20 cellular contexts compared by ENCODE assay signal in the genomic region with DNA sequence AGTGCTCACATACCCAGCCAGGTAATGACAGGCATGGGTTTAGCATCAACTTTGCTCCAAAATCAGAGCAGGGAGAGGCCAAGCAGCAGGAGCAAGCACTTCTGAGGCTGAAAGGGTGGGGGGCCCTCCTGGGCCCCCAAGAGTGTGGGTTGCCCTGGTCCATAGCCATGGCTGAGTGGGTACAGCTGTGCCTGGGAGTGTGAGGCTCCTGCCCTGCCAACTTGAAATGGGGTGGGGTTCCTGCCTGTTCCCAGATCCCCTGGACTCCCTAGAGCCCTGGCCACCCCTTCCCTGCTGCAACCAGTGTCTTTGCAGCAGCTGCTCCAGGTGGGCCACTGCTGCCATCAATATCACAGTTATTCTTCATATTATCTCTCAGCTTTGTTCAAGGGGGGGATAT.
DNase-seq lines count a peak whose midpoint lies in the region; ATAC-seq and TF ChIP-seq lines count a peak whose summit lies in the region.
"Had no signal": no experiment of that assay in that cellular context is flagged by ENCODE, and none has a peak within 500 bp of the region (broad histone marks: within the 10 kb centered on the region; RNA-seq: fewer than 3 reads in every experiment).

No MANE protein-coding gene starts in this region.

- H2AK5ac ChIP-seq in mesenchymal stem cell (ENCODE audit: low read length, severe bottlenecking) = peak overlapping the region; percentile 9

- in situ Hi-C loops in ACHN (cut with HindIII; ENCODE audit: low pct_ligation_motif_present, low pct_unique_long_range_greater_than_20kb, low sequenced_read_pairs) = no loop called here

- H3K9me3 ChIP-seq in mesenchymal stem cell (ENCODE audit: control insufficient read depth, low read length) (no peaks in the 10 kb centered on the region), upper lobe of right lung (no peaks in the 10 kb centered on the region)

- H3K36me3 ChIP-seq in mesenchymal stem cell (ENCODE audit: control insufficient read depth in 1 of 2, insufficient read depth in 2 of 2, low read depth in 1 of 2, low read length in 2 of 2) = no peaks in the 10 kb centered on the region
- no peaks in the 10 kb centered on the region for H3K36me3 ChIP-seq in upper lobe of right lung
- H3K36me3 ChIP-seq: BE2C; BLaER1 treated with 17β-estradiol and CSF1 and Interleukin-3, amounts not matched to agents 10 nM and 100 nM had no signal

- no peak overlapping the region for H3K18ac ChIP-seq in mesenchymal stem cell (ENCODE audit: low read depth in 1 of 2, low read length in 2 of 2)

- H3K4me3 ChIP-seq in mesenchymal stem cell (ENCODE audit: insufficient read depth in 1 of 2, low read depth in 1 of 2, low read length in 2 of 2) = no peak overlapping the region
- no peak overlapping the region for H3K4me3 ChIP-seq in upper lobe of right lung
- H3K4me3 ChIP-seq: BLaER1 treated with 17β-estradiol and CSF1 and Interleukin-3, amounts not matched to agents 10 nM and 100 nM; GM23248 had no signal

- H3K4me2 ChIP-seq in mesenchymal stem cell (ENCODE audit: low read length, poor library complexity, severe bottlenecking) = no peak overlapping the region
- H3K4me2 ChIP-seq: BLaER1 treated with 17β-estradiol and CSF1 and Interleukin-3, amounts not matched to agents 10 nM and 100 nM had no signal

- H3K27ac ChIP-seq in mesenchymal stem cell (ENCODE audit: low read length, poor library complexity, severe bottlenecking) = no peak overlapping the region
- H3K27ac ChIP-seq in upper lobe of right lung = no peak overlapping the region
- H3K27ac ChIP-seq: 22Rv1; BLaER1 treated with 17β-estradiol and CSF1 and Interleukin-3, amounts not matched to agents 10 nM and 100 nM; GM23248 had no signal

- H3K36me3 Mint-ChIP-seq in activated T-helper 1 cell treated with anti-CD3 and anti-CD28 coated beads, Interleukin-12 subunit alpha, Interleukin-12 subunit beta, Interleukin-2, Interleukin-4 antibody, amounts not matched to agents 30 ng/mL and 10 ng/mL and 1 ng/mL, durations not matched to agents 14 hours and 24 hours and 36 hours (ENCODE audit: low read depth) = no peaks in the 10 kb centered on the region
- H3K36me3 Mint-ChIP-seq: CD14-positive monocyte; CD8-positive, alpha-beta memory T cell had no signal

- no peak overlapping the region for H2BK12ac ChIP-seq in mesenchymal stem cell (ENCODE audit: low read length in 2 of 2)

- H3K27me3 Mint-ChIP-seq in stimulated activated naive CD8-positive, alpha-beta T cell treated with anti-CD3 and anti-CD28 coated beads, Interleukin-15, amount 100 ng/mL, for 72 hours = no peaks in the 10 kb centered on the region
- H3K27me3 Mint-ChIP-seq in activated T-helper 1 cell treated with anti-CD3 and anti-CD28 coated beads, Interleukin-12 subunit alpha, Interleukin-12 subunit beta, Interleukin-2, Interleukin-4 antibody, amounts not matched to agents 30 ng/mL and 10 ng/mL and 1 ng/mL, durations not matched to agents 14 hours and 24 hours and 36 hours (ENCODE audit: insufficient read depth) = peaks cover 2% of the 10 kb centered on the region
- H3K27me3 Mint-ChIP-seq: CD4-positive, alpha-beta T cell; CD8-positive, alpha-beta memory T cell had no signal

- H4K91ac ChIP-seq in mesenchymal stem cell (ENCODE audit: low read length) = no peak overlapping the region

- peak; percentile 26 for ATAC-seq in stimulated activated naive CD8-positive, alpha-beta T cell treated with anti-CD3 and anti-CD28 coated beads, Interleukin-15, amount 100 ng/mL, for 72 hours
- ATAC-seq in stimulated activated naive CD8-positive, alpha-beta T cell treated with anti-CD3 and anti-CD28 coated beads, Interleukin-15, Interleukin-2, amounts not matched to agents 100 U/mL and 50 U/mL, for 24 hours = no peak
- peak; percentile 32 for ATAC-seq in sciatic nerve
- peak; percentile 24 for ATAC-seq in upper lobe of right lung

- H3K14ac ChIP-seq in mesenchymal stem cell (ENCODE audit: low read length in 2 of 2) = peak overlapping the region in 1 of 2 experiments; percentile 36

- H2AFZ ChIP-seq in mesenchymal stem cell (ENCODE audit: low read depth, low read length) = no peak overlapping the region

- H2BK120ac ChIP-seq in mesenchymal stem cell (ENCODE audit: low read depth, low read length) = no peak overlapping the region

- no peak for TF ChIP-seq CTCF in upper lobe of right lung (IDR thresholded peaks at IDR 0.05)

- intact Hi-C loops in sciatic nerve (cut with DNase I) (no loop called here), upper lobe of right lung (cut with DNase I) (no loop called here)
- intact Hi-C loops in activated T-helper 1 cell treated with anti-CD3 and anti-CD28 coated beads, Interleukin-12 subunit alpha, Interleukin-12 subunit beta, Interleukin-2, Interleukin-4 antibody, amounts not matched to agents 30 ng/mL and 10 ng/mL and 1 ng/mL, durations not matched to agents 14 hours and 24 hours and 36 hours (cut with micrococcal nuclease) = no loop called here

- H3K4me3 Mint-ChIP-seq in stimulated activated naive CD8-positive, alpha-beta T cell treated with anti-CD3 and anti-CD28 coated beads, Interleukin-15, amount 100 ng/mL, for 72 hours = no peak overlapping the region
- no peak overlapping the region for H3K4me3 Mint-ChIP-seq in activated T-helper 1 cell treated with anti-CD3 and anti-CD28 coated beads, Interleukin-12 subunit alpha, Interleukin-12 subunit beta, Interleukin-2, Interleukin-4 antibody, amounts not matched to agents 30 ng/mL and 10 ng/mL and 1 ng/mL, durations not matched to agents 14 hours and 24 hours and 36 hours
- H3K4me3 Mint-ChIP-seq: CD14-positive monocyte; CD4-positive, alpha-beta T cell; CD8-positive, alpha-beta memory T cell had no signal

- H3K9me3 Mint-ChIP-seq in stimulated activated naive CD8-positive, alpha-beta T cell treated with anti-CD3 and anti-CD28 coated beads, Interleukin-15, amount 100 ng/mL, for 72 hours = no peaks in the 10 kb centered on the region
- no peaks in the 10 kb centered on the region for H3K9me3 Mint-ChIP-seq in activated T-helper 1 cell treated with anti-CD3 and anti-CD28 coated beads, Interleukin-12 subunit alpha, Interleukin-12 subunit beta, Interleukin-2, Interleukin-4 antibody, amounts not matched to agents 30 ng/mL and 10 ng/mL and 1 ng/mL, durations not matched to agents 14 hours and 24 hours and 36 hours
- H3K9me3 Mint-ChIP-seq: CD4-positive, alpha-beta T cell; CD8-positive, alpha-beta memory T cell had no signal

- H3K23ac ChIP-seq in mesenchymal stem cell (ENCODE audit: low read length in 2 of 2) = peak overlapping the region in 1 of 2 experiments; percentile 32

- H2BK5ac ChIP-seq in mesenchymal stem cell (ENCODE audit: low read depth, low read length, poor library complexity, severe bottlenecking) = no peak overlapping the region

- no peaks in the 10 kb centered on the region for H3K79me1 ChIP-seq in mesenchymal stem cell (replicated peaks; ENCODE audit: low read length, poor library complexity, severe bottlenecking)

- H3K9ac ChIP-seq in mesenchymal stem cell (ENCODE audit: low read length) = no peak overlapping the region
- H3K9ac ChIP-seq: BLaER1 treated with 17β-estradiol and CSF1 and Interleukin-3, amounts not matched to agents 10 nM and 100 nM; GM23248 had no signal

- H4K8ac ChIP-seq in mesenchymal stem cell (ENCODE audit: low read length) = no peak overlapping the region

- no peak overlapping the region for H3K27ac Mint-ChIP-seq in stimulated activated naive CD8-positive, alpha-beta T cell treated with anti-CD3 and anti-CD28 coated beads, Interleukin-15, amount 100 ng/mL, for 72 hours
- H3K27ac Mint-ChIP-seq in activated T-helper 1 cell treated with anti-CD3 and anti-CD28 coated beads, Interleukin-12 subunit alpha, Interleukin-12 subunit beta, Interleukin-2, Interleukin-4 antibody, amounts not matched to agents 30 ng/mL and 10 ng/mL and 1 ng/mL, durations not matched to agents 14 hours and 24 hours and 36 hours = no peak overlapping the region
- H3K27ac Mint-ChIP-seq: CD14-positive monocyte; CD4-positive, alpha-beta T cell; CD8-positive, alpha-beta memory T cell had no signal

- H3K4me1 ChIP-seq in mesenchymal stem cell (ENCODE audit: control insufficient read depth, insufficient read depth, low read depth, low read length) (peaks cover 5% of the 10 kb centered on the region), upper lobe of right lung (no peaks in the 10 kb centered on the region)
- H3K4me1 ChIP-seq: BE2C; BLaER1 treated with 17β-estradiol and CSF1 and Interleukin-3, amounts not matched to agents 10 nM and 100 nM had no signal

- H2BK15ac ChIP-seq in mesenchymal stem cell (ENCODE audit: low read depth, poor library complexity, severe bottlenecking) = no peak overlapping the region

- H3K4me1 Mint-ChIP-seq in stimulated activated naive CD8-positive, alpha-beta T cell treated with anti-CD3 and anti-CD28 coated beads, Interleukin-15, amount 100 ng/mL, for 72 hours = no peaks in the 10 kb centered on the region
- H3K4me1 Mint-ChIP-seq in activated T-helper 1 cell treated with anti-CD3 and anti-CD28 coated beads, Interleukin-12 subunit alpha, Interleukin-12 subunit beta, Interleukin-2, Interleukin-4 antibody, amounts not matched to agents 30 ng/mL and 10 ng/mL and 1 ng/mL, durations not matched to agents 14 hours and 24 hours and 36 hours (ENCODE audit: low read depth) = no peaks in the 10 kb centered on the region
- H3K4me1 Mint-ChIP-seq: CD14-positive monocyte; CD8-positive, alpha-beta memory T cell had no signal

- no peaks in the 10 kb centered on the region for H3K27me3 ChIP-seq in mesenchymal stem cell (ENCODE audit: control insufficient read depth in 1 of 2, insufficient read depth in 1 of 2, low read length in 2 of 2)
- no peaks in the 10 kb centered on the region for H3K27me3 ChIP-seq in upper lobe of right lung
- H3K27me3 ChIP-seq: BE2C; BLaER1 treated with 17β-estradiol and CSF1 and Interleukin-3, amounts not matched to agents 10 nM and 100 nM had no signal

- no peak overlapping the region for H3K4ac ChIP-seq in mesenchymal stem cell (ENCODE audit: low read depth in 1 of 2, low read length in 2 of 2)

- DNase-seq in stimulated activated naive CD8-positive, alpha-beta T cell treated with anti-CD3 and anti-CD28 coated beads, Interleukin-15, amount 100 ng/mL, for 72 hours = no peak
- no peak for DNase-seq in stimulated activated naive CD8-positive, alpha-beta T cell treated with anti-CD3 and anti-CD28 coated beads, Interleukin-15, Interleukin-2, amounts not matched to agents 100 U/mL and 50 U/mL, for 24 hours
- DNase-seq in mesenchymal stem cell (no peak), sciatic nerve (ENCODE audit: low spot score) (no peak), upper lobe of right lung (no peak), ACHN (no peak), DMS53 treated with DMSO at 0.1 percent for 48 hours (lab: John Stamatoyannopoulos, UW; ENCODE audit: unreplicated experiment) (no peak)
- DNase-seq in activated T-helper 1 cell treated with anti-CD3 and anti-CD28 coated beads, Interleukin-12 subunit alpha, Interleukin-12 subunit beta, Interleukin-2, Interleukin-4 antibody, amounts not matched to agents 30 ng/mL and 10 ng/mL and 1 ng/mL, durations not matched to agents 14 hours and 24 hours and 36 hours (ENCODE audit: low spot score) = no peak
- DNase-seq: AML-193; BE2C; CD4-positive, alpha-beta T cell; DMS 273 treated with DMSO at 0.1 percent for 48 hours; DMS79 treated with DMSO at 0.1 percent for 48 hours; GF-D8; H7 had no signal
